Comparison of ENCODE assay signal across 22 cellular contexts in the genomic region with DNA sequence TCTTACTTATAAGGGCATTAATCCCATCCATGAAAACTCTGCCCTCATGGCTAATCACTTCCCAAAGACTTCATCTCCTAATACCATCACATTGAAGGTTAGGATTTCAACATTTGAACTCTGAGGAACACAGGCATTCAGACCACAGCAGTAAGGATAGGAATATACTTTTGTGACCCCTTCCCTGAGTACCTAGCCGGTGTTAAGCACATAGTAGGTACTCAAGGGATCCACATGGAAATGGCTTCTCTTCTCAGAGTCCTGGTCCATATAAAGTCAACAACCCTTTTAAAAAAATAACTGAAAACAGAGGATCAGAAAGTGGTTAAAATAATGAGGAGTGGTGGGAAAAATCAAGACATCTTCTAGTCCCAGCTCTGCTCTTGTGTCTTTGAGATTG.
"Had no signal": no experiment of that assay in that cellular context is flagged by ENCODE, and none has a peak within 500 bp of the region (broad histone marks: within the 10 kb centered on the region; RNA-seq: fewer than 3 reads in every experiment).

No MANE protein-coding gene starts in this region.

- H3K9me3 Mint-ChIP-seq: natural killer cell; stimulated activated memory B cell treated with anti-CD40 and anti-IgM and Interleukin-4, amounts not matched to agents 10 μg/mL and 1 μg/mL and 100 μg/mL, for 72 hours; stimulated activated naive CD8-positive, alpha-beta T cell treated with anti-CD3 and anti-CD28 coated beads, Interleukin-15, amount 100 ng/mL, for 72 hours had no signal

- H3K4me3 Mint-ChIP-seq: natural killer cell; stimulated activated memory B cell treated with anti-CD40 and anti-IgM and Interleukin-4, amounts not matched to agents 10 μg/mL and 1 μg/mL and 100 μg/mL, for 72 hours; stimulated activated naive CD8-positive, alpha-beta T cell treated with anti-CD3 and anti-CD28 coated beads, Interleukin-15, amount 100 ng/mL, for 72 hours had no signal

- H3K4me1 Mint-ChIP-seq: natural killer cell had no signal

- H3K4me1 ChIP-seq: right lobe of liver had no signal

- H3K27ac ChIP-seq: hepatocyte, left ventricle myocardium inferior, right lobe of liver, tibial nerve, upper lobe of left lung, vagina had no signal

- DNase-seq: islet precursor cell; left ventricle myocardium inferior; midbrain; natural killer cell; ovary; right lobe of liver; stimulated activated CD4-positive, alpha-beta T cell treated with anti-CD3 and anti-CD28 coated beads, Interleukin-1b, Interleukin-23, amount 100 ng/mL, for 48 hours; stimulated activated CD4-positive, alpha-beta T cell treated with anti-CD3 and anti-CD28 coated beads, Interleukin-2, amount 100 ng/mL, for 48 hours; stimulated activated CD4-positive, alpha-beta T cell treated with anti-CD3 and anti-CD28 coated beads, Interleukin-4, amount 100 ng/mL, for 4 hours; stimulated activated CD8-positive, alpha-beta memory T cell treated with anti-CD3 and anti-CD28 coated beads, Interleukin-4, amount 100 ng/mL, for 48 hours; stimulated activated naive CD4-positive, alpha-beta T cell treated with Interleukin-2 at 50 U/mL for 16 hours; stimulated activated naive CD8-positive, alpha-beta T cell treated with anti-CD3 and anti-CD28 coated beads, Interleukin-15, amount 100 ng/mL, for 72 hours; substantia nigra; upper lobe of left lung had no signal

- H3K27ac Mint-ChIP-seq: natural killer cell; progenitor cell of endocrine pancreas; stimulated activated memory B cell treated with anti-CD40 and anti-IgM and Interleukin-4, amounts not matched to agents 10 μg/mL and 1 μg/mL and 100 μg/mL, for 72 hours had no signal

- H3K36me3 ChIP-seq: left ventricle myocardium inferior, ovary, right atrium auricular region, right lobe of liver, tibial nerve, upper lobe of left lung, vagina had no signal

- H3K36me3 Mint-ChIP-seq: natural killer cell; stimulated activated memory B cell treated with anti-CD40 and anti-IgM and Interleukin-4, amounts not matched to agents 10 μg/mL and 1 μg/mL and 100 μg/mL, for 72 hours had no signal

- H3K27me3 ChIP-seq: hepatocyte, ovary, right atrium auricular region, right lobe of liver, tibial nerve, upper lobe of left lung, vagina had no signal

- H3K4me2 ChIP-seq: hepatocyte, smooth muscle cell had no signal

- H2AFZ ChIP-seq: hepatocyte had no signal

- H3K4me3 ChIP-seq: hepatocyte, left ventricle myocardium inferior, lung, ovary, right atrium auricular region, right lobe of liver, smooth muscle cell, tibial nerve, upper lobe of left lung, vagina had no signal

- ATAC-seq: natural killer cell; right lobe of liver; stimulated activated memory B cell treated with anti-CD40 and anti-IgM and Interleukin-4, amounts not matched to agents 10 μg/mL and 1 μg/mL and 100 μg/mL, for 72 hours; stimulated activated naive CD8-positive, alpha-beta T cell treated with anti-CD3 and anti-CD28 coated beads, Interleukin-15, amount 100 ng/mL, for 72 hours had no signal

- H3K79me2 ChIP-seq: hepatocyte had no signal

- H3K27me3 Mint-ChIP-seq: stimulated activated naive CD8-positive, alpha-beta T cell treated with anti-CD3 and anti-CD28 coated beads, Interleukin-15, amount 100 ng/mL, for 72 hours had no signal

- H3K9me3 ChIP-seq: left ventricle myocardium inferior, ovary, right atrium auricular region, right lobe of liver, tibial nerve, upper lobe of left lung, vagina had no signal
